Comparison of ENCODE assay signal across 15 cellular contexts in the genomic region with DNA sequence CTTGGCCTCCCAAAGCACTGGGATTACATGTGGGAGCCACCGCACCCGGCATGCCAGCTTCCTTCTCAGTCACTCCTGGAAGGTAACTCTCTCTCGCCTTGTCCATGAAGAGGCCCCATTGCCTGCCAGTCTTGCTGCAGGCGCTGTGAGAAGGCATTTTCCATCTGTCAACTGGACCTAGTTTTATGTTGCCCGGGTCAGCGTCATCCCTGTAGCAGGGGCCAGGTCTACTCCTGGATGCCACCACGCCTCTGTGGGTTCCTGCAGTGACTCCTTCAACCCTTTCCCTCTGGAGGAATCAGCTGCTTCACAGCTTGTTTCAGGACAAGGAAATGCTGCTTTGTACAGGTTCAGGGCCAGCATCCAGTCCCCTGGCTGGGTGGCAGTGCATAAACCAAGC. TPM values are rescaled to one million over a fixed set of nuclear protein-coding genes. Genes with fewer than 3 reads are reported as not detected.
DNase-seq lines count a peak whose midpoint lies in the region; ATAC-seq and TF ChIP-seq lines count a peak whose summit lies in the region.
"Had no signal": no experiment of that assay in that cellular context is flagged by ENCODE, and none has a peak within 500 bp of the region (broad histone marks: within the 10 kb centered on the region; RNA-seq: fewer than 3 reads in every experiment).

No MANE protein-coding gene starts in this region.

- no peaks in the 10 kb centered on the region for H3K27me3 Mint-ChIP-seq in CD8-positive, alpha-beta memory T cell
- H3K27me3 Mint-ChIP-seq in T-cell (no peaks in the 10 kb centered on the region), memory B cell (no peaks in the 10 kb centered on the region)

- no peaks in the 10 kb centered on the region for H3K27me3 ChIP-seq in A673 (replicated peaks; ENCODE audit: insufficient read depth, low read depth, low read length, poor library complexity)
- no peaks in the 10 kb centered on the region for H3K27me3 ChIP-seq in CD8-positive, alpha-beta memory T cell (ENCODE audit: insufficient read depth, low read length, poor library complexity, severe bottlenecking)
- H3K27me3 ChIP-seq: ovary had no signal

- BruUV-seq in A673 (replicated peaks; lab: Mats Ljungman, UMichigan): no TSS peak

- H3K4me1 ChIP-seq in A673 (ENCODE audit: insufficient read depth, low read length, poor library complexity, severe bottlenecking): peaks cover 16% of the 10 kb centered on the region
- H3K4me1 ChIP-seq in CD8-positive, alpha-beta memory T cell (ENCODE audit: insufficient read depth, low read length): peaks cover 36% of the 10 kb centered on the region
- H3K4me1 ChIP-seq: gastroesophageal sphincter had no signal

- H3K4me3 ChIP-seq in A673 (ENCODE audit: low read depth, low read length, poor library complexity, severe bottlenecking): no peak overlapping the region
- no peak overlapping the region for H3K4me3 ChIP-seq in CD8-positive, alpha-beta memory T cell (ENCODE audit: low read length)
- H3K4me3 ChIP-seq: gastroesophageal sphincter, GM23338, ovary, skin epidermis had no signal

- POLR2A ChIA-PET in A673 (lab: Charles Lee; ENCODE audit: low non-redundant PET): no interaction called here
- POLR2A ChIA-PET in CD8-positive, alpha-beta memory T cell (lab: Charles Lee): no interaction called here
- POLR2A ChIA-PET in T-cell (lab: Charles Lee): no interaction called here

- CTCF ChIA-PET in A673 (lab: Charles Lee) (no interaction called here), T-cell (lab: Charles Lee) (no interaction called here)
- CTCF ChIA-PET in CD8-positive, alpha-beta memory T cell (lab: Charles Lee): no interaction called here

- TF ChIP-seq CTCF in A673 (conservative IDR thresholded peaks at IDR 0.05; ENCODE audit: low read depth, low read length): no peak

- DNase-seq in A673 (ENCODE audit: low spot score) (no peak), T-cell (no peak), memory B cell (ENCODE audit: low spot score in 2 of 2) (no peak), islet precursor cell (no peak), NCI-H345 treated with DMSO at 0.1 percent for 48 hours (lab: John Stamatoyannopoulos, UW; ENCODE audit: unreplicated experiment) (no peak), posterior vena cava (ENCODE audit: low spot score) (no peak)
- DNase-seq in CD8-positive, alpha-beta memory T cell: no peak
- DNase-seq: NCI-H2171 treated with DMSO at 0.1 percent for 48 hours; ovary; stimulated activated naive CD4-positive, alpha-beta T cell treated with Interleukin-2 at 50 U/mL for 16 hours had no signal

- intact Hi-C loops in A673 (cut with micrococcal nuclease; ENCODE audit: unreplicated experiment) (no loop called here), posterior vena cava (cut with DNase I) (loop anchor here in 1 of 2 donors (10.0 kb wide), 1 partner anchor 1755 kb away; a partner anchor contains a TSS)

- ATAC-seq in T-cell (replicated peaks in 1 of 4) (no peak), memory B cell (ENCODE audit: low read depth) (no peak), HG03039 (IDR thresholded peaks at IDR 0.05; ENCODE audit: unreplicated experiment) (no peak)
- ATAC-seq: gastroesophageal sphincter, Right ventricle myocardium inferior had no signal

- peak overlapping the region; percentile 50 to 99 (median 93) for H3K27ac Mint-ChIP-seq in CD8-positive, alpha-beta memory T cell
- H3K27ac Mint-ChIP-seq in T-cell (peak overlapping the region; percentile 89 to 97), memory B cell (peak overlapping the region; percentile 87)

- H3K9me3 ChIP-seq in A673 (ENCODE audit: low read depth, low read length, poor library complexity, severe bottlenecking): no peaks in the 10 kb centered on the region
- H3K9me3 ChIP-seq in CD8-positive, alpha-beta memory T cell (ENCODE audit: low read length): no peaks in the 10 kb centered on the region
- H3K9me3 ChIP-seq: gastroesophageal sphincter, ovary had no signal

- peak overlapping the region; percentile 52 to 99 (median 98) for H3K4me3 Mint-ChIP-seq in CD8-positive, alpha-beta memory T cell
- H3K4me3 Mint-ChIP-seq in T-cell: peak overlapping the region; percentile 49 to 100 (median 54)
- peak overlapping the region; percentile 8 for H3K4me3 Mint-ChIP-seq in memory B cell
- H3K4me3 Mint-ChIP-seq: GM23338 had no signal

- peaks cover 8% of the 10 kb centered on the region for H3K36me3 ChIP-seq in A673 (ENCODE audit: insufficient read depth, low read length, poor library complexity, severe bottlenecking)
- no peaks in the 10 kb centered on the region for H3K36me3 ChIP-seq in CD8-positive, alpha-beta memory T cell (ENCODE audit: insufficient read depth, low read length)
- H3K36me3 ChIP-seq: ovary had no signal

- peaks cover 0 to 27% (median 1%) of the 10 kb centered on the region in 3 donors for H3K36me3 Mint-ChIP-seq in CD8-positive, alpha-beta memory T cell
- H3K36me3 Mint-ChIP-seq in T-cell: peaks cover 5% of the 10 kb centered on the region
- peaks cover 5% of the 10 kb centered on the region for H3K36me3 Mint-ChIP-seq in memory B cell

- H3K9me3 Mint-ChIP-seq in CD8-positive, alpha-beta memory T cell: no peaks in the 10 kb centered on the region
- no peaks in the 10 kb centered on the region for H3K9me3 Mint-ChIP-seq in T-cell
- no peaks in the 10 kb centered on the region for H3K9me3 Mint-ChIP-seq in memory B cell
- H3K9me3 Mint-ChIP-seq: GM23338 had no signal

- peaks cover 30 to 48% (median 37%) of the 10 kb centered on the region in 3 donors for H3K4me1 Mint-ChIP-seq in CD8-positive, alpha-beta memory T cell
- H3K4me1 Mint-ChIP-seq in T-cell: peaks cover 37 to 49% (median 48%) of the 10 kb centered on the region in 3 donors
- H3K4me1 Mint-ChIP-seq in memory B cell: peaks cover 36% of the 10 kb centered on the region

- peak overlapping the region; percentile 53 for H3K27ac ChIP-seq in A673 (ENCODE audit: low read depth, low read length, poor library complexity, severe bottlenecking)
- H3K27ac ChIP-seq in CD8-positive, alpha-beta memory T cell (ENCODE audit: low read depth, low read length): no peak overlapping the region
- H3K27ac ChIP-seq: gastroesophageal sphincter, ovary had no signal

RNA-seq across cellular contexts. Expression of a gene that starts 2.6 kb away (rescaled TPM):
- 0.07 and 0.09 TPM in 2 replicates for total RNA-seq in A673 (2021)
- total RNA-seq in CD8-positive, alpha-beta memory T cell: 10 to 100 TPM; 20.5 to 21.3 TPM
- polyA plus RNA-seq in CD8-positive, alpha-beta memory T cell: 49.8 TPM
- 100 to 1,000 TPM in 3 of 5 donors, 10 to 100 TPM in 2; 75.6 to 178 (median 160) TPM for total RNA-seq in T-cell
- 1 to 10 TPM in 1 of 2 donors, under 1 TPM in 1; 0.81 to 1.0 TPM for total RNA-seq in posterior vena cava

RNA-seq across cellular contexts. Expression of a gene that starts 31.6 kb away (rescaled TPM):
- total RNA-seq in A673 (2021) (15.1 and 16.1 TPM in 2 replicates), T-cell (1 to 10 TPM; 6.3 to 9.4 (median 8.5) TPM), posterior vena cava (1 to 10 TPM; 4.5 to 4.9 TPM)
- total RNA-seq in CD8-positive, alpha-beta memory T cell: 10 to 100 TPM; 11.6 to 11.7 TPM
- polyA plus RNA-seq in CD8-positive, alpha-beta memory T cell: 0.63 TPM

Comparison
In these comparisons a context has a peak if more than half of its experiments do, and no peak if none do; other contexts are left out.
1. H3K4me3 Mint-ChIP-seq: peak in every context shown above with its lines; median percentile 98 in CD8-positive, alpha-beta memory T cell; 54 in T-cell; 8 in memory B cell.
2. RNA of a gene that starts 2.6 kb away (total RNA-seq): 75.6 to 178 TPM in T-cell and 20.5 to 21.3 TPM in CD8-positive, alpha-beta memory T cell; 0.81 to 1.0 TPM in posterior vena cava and 0.07 to 0.09 TPM in A673; every median in the first group is over 10 times any median in the second.
3. Peak in every context shown above with its lines, with median percentiles within 50 percentile points of each other: H3K27ac Mint-ChIP-seq.